Comparison of ENCODE assay signal across 27 cellular contexts in the genomic region with DNA sequence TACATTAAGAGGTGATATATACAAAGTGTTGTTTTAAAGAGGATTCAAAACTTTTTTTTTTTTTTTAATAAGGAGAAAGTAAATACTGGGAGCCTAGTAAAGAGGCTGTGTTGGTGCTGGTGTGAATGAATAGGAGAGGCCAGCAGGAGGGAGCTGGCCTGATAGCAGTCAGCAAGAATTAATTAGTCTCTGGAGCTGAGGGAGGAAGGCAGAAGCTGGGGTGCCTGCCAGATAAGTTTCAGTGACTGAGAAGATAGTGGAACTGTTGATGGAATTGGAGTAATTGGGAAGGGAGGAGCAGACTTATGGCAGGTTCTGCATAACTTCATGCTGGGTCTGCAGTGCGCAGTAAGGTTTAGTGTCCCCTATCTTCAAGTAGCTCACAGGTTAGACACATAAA. TPM values are rescaled to one million over a fixed set of nuclear protein-coding genes. Genes with fewer than 3 reads are reported as not detected.
A peak's percentile ranks its signal among the peaks of the same experiment; 100 is the strongest.
DNase-seq lines count a peak whose midpoint lies in the region; ATAC-seq and TF ChIP-seq lines count a peak whose summit lies in the region.
"Had no signal": no experiment of that assay in that cellular context is flagged by ENCODE, and none has a peak within 500 bp of the region (broad histone marks: within the 10 kb centered on the region; RNA-seq: fewer than 3 reads in every experiment).

No MANE protein-coding gene starts in this region.

- H3K4me3 Mint-ChIP-seq in activated naive CD4-positive, alpha-beta T cell treated with anti-CD3 and anti-CD28 coated beads, Interleukin-2, amount 50 U/mL, for 24 hours, result no peak overlapping the region
- no peak overlapping the region for H3K4me3 Mint-ChIP-seq in activated naive CD4-positive, alpha-beta T cell treated with anti-CD3 and anti-CD28 coated beads for 36 hours
- no peak overlapping the region for H3K4me3 Mint-ChIP-seq in CD8-positive, alpha-beta T cell
- H3K4me3 Mint-ChIP-seq in effector memory CD8-positive, alpha-beta T cell, result no peak overlapping the region
- no peak overlapping the region for H3K4me3 Mint-ChIP-seq in progenitor cell of endocrine pancreas (ENCODE audit: low read depth)
- H3K4me3 Mint-ChIP-seq: activated CD4-positive, alpha-beta T cell treated with anti-CD3 and anti-CD28 coated beads for 36 hours; activated naive CD8-positive, alpha-beta T cell treated with anti-CD3 and anti-CD28 coated beads, Interleukin-2, amount 50 U/mL, for 24 hours; activated T-helper 17 cell treated with anti-CD3 and anti-CD28 coated beads, Interleukin-2, amount 50 U/mL, for 72 hours; neural crest cell; T-cell had no signal

- peaks cover 34% of the 10 kb centered on the region for H3K36me3 ChIP-seq in CD8-positive, alpha-beta T cell (ENCODE audit: insufficient read depth, low read length)

- H3K27me3 ChIP-seq in CD8-positive, alpha-beta T cell (ENCODE audit: insufficient read depth, low read length), result no peaks in the 10 kb centered on the region
- H3K27me3 ChIP-seq: BLaER1 treated with 17β-estradiol and CSF1 and Interleukin-3, amounts not matched to agents 10 nM and 100 nM; body of pancreas; left lung had no signal

- H3K4me1 Mint-ChIP-seq in activated naive CD4-positive, alpha-beta T cell treated with anti-CD3 and anti-CD28 coated beads, Interleukin-2, amount 50 U/mL, for 24 hours, result peaks cover 25% of the 10 kb centered on the region
- H3K4me1 Mint-ChIP-seq in activated naive CD4-positive, alpha-beta T cell treated with anti-CD3 and anti-CD28 coated beads for 36 hours (ENCODE audit: low read depth), result peaks cover 18% of the 10 kb centered on the region
- peaks cover 21% of the 10 kb centered on the region for H3K4me1 Mint-ChIP-seq in CD8-positive, alpha-beta T cell (ENCODE audit: low read depth)
- peaks cover 21 to 27% of the 10 kb centered on the region in 2 donors for H3K4me1 Mint-ChIP-seq in effector memory CD8-positive, alpha-beta T cell (ENCODE audit: low read depth in 2 of 2)
- peaks cover 15% of the 10 kb centered on the region for H3K4me1 Mint-ChIP-seq in progenitor cell of endocrine pancreas (ENCODE audit: low read depth)

- DNase-seq in activated naive CD4-positive, alpha-beta T cell treated with anti-CD3 and anti-CD28 coated beads for 36 hours, result no peak
- no peak for DNase-seq in CD8-positive, alpha-beta T cell
- no peak for DNase-seq in effector memory CD8-positive, alpha-beta T cell
- no peak for DNase-seq in progenitor cell of endocrine pancreas (ENCODE audit: low spot score, unreplicated experiment)
- no peak for DNase-seq in midbrain (lab: John Stamatoyannopoulos, UW)
- DNase-seq in NCI-H2227 (lab: John Stamatoyannopoulos, UW; ENCODE audit: unreplicated experiment), result no peak
- DNase-seq: ACHN; activated CD4-positive, alpha-beta T cell treated with anti-CD3 and anti-CD28 coated beads for 36 hours; activated naive CD8-positive, alpha-beta T cell treated with anti-CD3 and anti-CD28 coated beads, Interleukin-2, amount 50 U/mL, for 24 hours; body of pancreas; effector CD4-positive, alpha-beta T cell; EL; erythroblast; foreskin fibroblast; left lung; NCI-H1694; NCI-H526 treated with DMSO at 0.1 percent for 48 hours; stimulated activated CD8-positive, alpha-beta memory T cell treated with anti-CD3 and anti-CD28 coated beads, Interleukin-4, amount 100 ng/mL, for 48 hours; T-cell had no signal

- CTCF ChIA-PET in activated naive CD4-positive, alpha-beta T cell treated with anti-CD3 and anti-CD28 coated beads for 36 hours (lab: Charles Lee), result interaction anchor here (0.6 kb wide), 1 partner anchor 197 kb away, joined by 3 read pairs; no protein-coding TSS in a partner anchor
- CTCF ChIA-PET in CD8-positive, alpha-beta T cell (lab: Charles Lee), result no interaction called here

- no peak for ATAC-seq in CD8-positive, alpha-beta T cell
- ATAC-seq in effector memory CD8-positive, alpha-beta T cell (replicated peaks), result no peak
- no peak for ATAC-seq in GM21390 (IDR thresholded peaks at IDR 0.05; ENCODE audit: unreplicated experiment)
- ATAC-seq: activated CD4-positive, alpha-beta T cell treated with anti-CD3 and anti-CD28 coated beads for 36 hours; activated naive CD8-positive, alpha-beta T cell treated with anti-CD3 and anti-CD28 coated beads, Interleukin-2, amount 50 U/mL, for 24 hours; activated T-helper 17 cell treated with anti-CD3 and anti-CD28 coated beads, Interleukin-2, amount 50 U/mL, for 72 hours; body of pancreas; HCT116; left lung; Panc1; T-cell had no signal

- H3K36me3 Mint-ChIP-seq in activated naive CD4-positive, alpha-beta T cell treated with anti-CD3 and anti-CD28 coated beads, Interleukin-2, amount 50 U/mL, for 24 hours, result peaks cover 18% of the 10 kb centered on the region
- peaks cover 20% of the 10 kb centered on the region for H3K36me3 Mint-ChIP-seq in activated naive CD4-positive, alpha-beta T cell treated with anti-CD3 and anti-CD28 coated beads for 36 hours (ENCODE audit: low read depth)
- peaks cover 79% of the 10 kb centered on the region for H3K36me3 Mint-ChIP-seq in CD8-positive, alpha-beta T cell
- H3K36me3 Mint-ChIP-seq in effector memory CD8-positive, alpha-beta T cell (ENCODE audit: insufficient read depth), result peaks cover 62% of the 10 kb centered on the region
- peaks cover 22% of the 10 kb centered on the region for H3K36me3 Mint-ChIP-seq in progenitor cell of endocrine pancreas (ENCODE audit: insufficient read depth)

- H3K4me1 ChIP-seq in CD8-positive, alpha-beta T cell (ENCODE audit: insufficient read depth, low read length), result peaks cover 13% of the 10 kb centered on the region
- H3K4me1 ChIP-seq: prostate gland had no signal

- intact Hi-C loops in activated naive CD4-positive, alpha-beta T cell treated with anti-CD3 and anti-CD28 coated beads for 36 hours (cut with micrococcal nuclease), result no loop called here
- intact Hi-C loops in CD8-positive, alpha-beta T cell (cut with DNase I, micrococcal nuclease), result no loop called here

- H3K9me3 ChIP-seq in CD8-positive, alpha-beta T cell (ENCODE audit: low read length), result no peaks in the 10 kb centered on the region
- H3K9me3 ChIP-seq: BLaER1 treated with 17β-estradiol and CSF1 and Interleukin-3, amounts not matched to agents 10 nM and 100 nM; body of pancreas; left lung; prostate gland had no signal

- H3K9me3 Mint-ChIP-seq in activated naive CD4-positive, alpha-beta T cell treated with anti-CD3 and anti-CD28 coated beads, Interleukin-2, amount 50 U/mL, for 24 hours, result no peaks in the 10 kb centered on the region
- H3K9me3 Mint-ChIP-seq in activated naive CD4-positive, alpha-beta T cell treated with anti-CD3 and anti-CD28 coated beads for 36 hours, result no peaks in the 10 kb centered on the region
- no peaks in the 10 kb centered on the region for H3K9me3 Mint-ChIP-seq in CD8-positive, alpha-beta T cell
- H3K9me3 Mint-ChIP-seq in effector memory CD8-positive, alpha-beta T cell, result no peaks in the 10 kb centered on the region
- H3K9me3 Mint-ChIP-seq in progenitor cell of endocrine pancreas (ENCODE audit: low read depth), result no peaks in the 10 kb centered on the region
- H3K9me3 Mint-ChIP-seq: activated naive CD8-positive, alpha-beta T cell treated with anti-CD3 and anti-CD28 coated beads, Interleukin-2, amount 50 U/mL, for 24 hours; activated T-helper 17 cell treated with anti-CD3 and anti-CD28 coated beads, Interleukin-2, amount 50 U/mL, for 72 hours; neural crest cell; T-cell had no signal

- no peaks in the 10 kb centered on the region for H3K27me3 Mint-ChIP-seq in activated naive CD4-positive, alpha-beta T cell treated with anti-CD3 and anti-CD28 coated beads, Interleukin-2, amount 50 U/mL, for 24 hours
- no peaks in the 10 kb centered on the region for H3K27me3 Mint-ChIP-seq in activated naive CD4-positive, alpha-beta T cell treated with anti-CD3 and anti-CD28 coated beads for 36 hours (ENCODE audit: low read depth)
- no peaks in the 10 kb centered on the region for H3K27me3 Mint-ChIP-seq in CD8-positive, alpha-beta T cell (ENCODE audit: low read depth)
- H3K27me3 Mint-ChIP-seq in effector memory CD8-positive, alpha-beta T cell, result no peaks in the 10 kb centered on the region
- H3K27me3 Mint-ChIP-seq in progenitor cell of endocrine pancreas, result no peaks in the 10 kb centered on the region
- H3K27me3 Mint-ChIP-seq: activated CD4-positive, alpha-beta T cell treated with anti-CD3 and anti-CD28 coated beads for 36 hours; activated naive CD8-positive, alpha-beta T cell treated with anti-CD3 and anti-CD28 coated beads, Interleukin-2, amount 50 U/mL, for 24 hours; activated T-helper 17 cell treated with anti-CD3 and anti-CD28 coated beads, Interleukin-2, amount 50 U/mL, for 72 hours; T-cell had no signal

- POLR2A ChIA-PET in CD8-positive, alpha-beta T cell (lab: Charles Lee), result no interaction called here

- no peak overlapping the region for H3K4me3 ChIP-seq in CD8-positive, alpha-beta T cell (ENCODE audit: low read depth, low read length)
- H3K4me3 ChIP-seq: BLaER1 treated with 17β-estradiol and CSF1 and Interleukin-3, amounts not matched to agents 10 nM and 100 nM; body of pancreas; left lung; prostate gland had no signal

- no peak for TF ChIP-seq CTCF in CD8-positive, alpha-beta T cell (IDR thresholded peaks at IDR 0.05)
- TF ChIP-seq CTCF in progenitor cell of endocrine pancreas (IDR thresholded peaks at IDR 0.05; ENCODE audit: unreplicated experiment), result no peak

- H3K27ac Mint-ChIP-seq in activated naive CD4-positive, alpha-beta T cell treated with anti-CD3 and anti-CD28 coated beads, Interleukin-2, amount 50 U/mL, for 24 hours, result peak overlapping the region; percentile 12
- H3K27ac Mint-ChIP-seq in activated naive CD4-positive, alpha-beta T cell treated with anti-CD3 and anti-CD28 coated beads for 36 hours, result no peak overlapping the region
- H3K27ac Mint-ChIP-seq in CD8-positive, alpha-beta T cell, result peak overlapping the region; percentile 69
- peak overlapping the region; percentile 11 to 26 for H3K27ac Mint-ChIP-seq in effector memory CD8-positive, alpha-beta T cell
- peak overlapping the region; percentile 60 for H3K27ac Mint-ChIP-seq in progenitor cell of endocrine pancreas
- H3K27ac Mint-ChIP-seq: activated naive CD8-positive, alpha-beta T cell treated with anti-CD3 and anti-CD28 coated beads, Interleukin-2, amount 50 U/mL, for 24 hours; activated T-helper 17 cell treated with anti-CD3 and anti-CD28 coated beads, Interleukin-2, amount 50 U/mL, for 72 hours had no signal

- no peak overlapping the region for H3K27ac ChIP-seq in CD8-positive, alpha-beta T cell (ENCODE audit: low read depth, low read length)
- H3K27ac ChIP-seq: BLaER1 treated with 17β-estradiol and CSF1 and Interleukin-3, amounts not matched to agents 10 nM and 100 nM; body of pancreas; left lung had no signal

RNA-seq across cellular contexts. Expression of gene SNORC, which starts 36.2 kb away (rescaled TPM):
- total RNA-seq in activated naive CD4-positive, alpha-beta T cell treated with anti-CD3 and anti-CD28 coated beads for 36 hours, result 1 to 10 TPM in 1 of 2 experiments, under 1 TPM in 1; 0.72 to 1.1 TPM
- total RNA-seq in CD8-positive, alpha-beta T cell, result under 1 TPM; 0.16 to 0.44 TPM
- 1.8 and 2.8 TPM in 2 replicates for total RNA-seq in progenitor cell of endocrine pancreas

RNA-seq across cellular contexts. Expression of gene KCNJ13, which starts 57.5 kb away (rescaled TPM):
- total RNA-seq in activated naive CD4-positive, alpha-beta T cell treated with anti-CD3 and anti-CD28 coated beads for 36 hours, result not detected
- total RNA-seq in CD8-positive, alpha-beta T cell, result not detected
- 0.89 and 1.0 TPM in 2 replicates for total RNA-seq in progenitor cell of endocrine pancreas
- total RNA-seq: activated CD4-positive, alpha-beta T cell treated with anti-CD3 and anti-CD28 coated beads for 36 hours; activated T-helper 17 cell treated with anti-CD3 and anti-CD28 coated beads, Interleukin-2, amount 50 U/mL, for 72 hours; body of pancreas; left lung; neural crest cell; T-cell had no signal
